ENCODE assay signal across 30 cellular contexts in the genomic region with DNA sequence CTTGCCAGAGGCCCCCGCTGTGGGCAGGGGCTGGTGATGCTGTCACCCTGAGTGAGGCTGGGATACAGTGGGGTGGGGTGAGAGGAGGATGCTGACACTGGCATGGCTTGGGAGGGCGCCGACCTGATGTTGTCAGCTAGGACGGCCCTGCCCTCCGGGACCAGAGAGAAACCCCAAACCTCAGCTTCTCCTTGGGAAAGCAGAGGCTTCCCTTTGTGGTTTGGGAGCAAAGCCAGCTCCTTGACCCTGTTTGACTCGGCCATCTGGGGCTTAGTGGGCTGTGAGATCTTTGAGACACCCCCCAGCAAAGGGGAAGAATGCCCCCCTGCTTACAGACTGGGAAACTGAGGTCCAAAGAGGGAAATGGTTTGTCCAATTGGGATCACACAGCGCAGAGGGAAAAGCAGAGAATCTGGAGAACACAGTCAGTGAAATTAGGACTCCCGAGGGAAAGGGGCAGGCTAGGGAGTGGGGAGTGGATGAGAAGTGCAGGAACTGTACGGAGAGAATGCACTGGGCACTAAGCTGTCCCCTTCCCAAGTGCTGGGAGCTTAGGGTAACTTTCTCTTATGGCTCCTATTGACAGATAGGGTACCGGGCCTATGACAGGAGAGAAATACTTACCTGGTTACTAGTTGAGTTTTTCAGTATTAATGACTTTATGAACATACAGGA. TPM values are rescaled to one million over a fixed set of nuclear protein-coding genes. Genes with fewer than 3 reads are reported as not detected.
DNase-seq lines count a peak whose midpoint lies in the region; ATAC-seq and TF ChIP-seq lines count a peak whose summit lies in the region.
"Had no signal": no experiment of that assay in that cellular context is flagged by ENCODE, and none has a peak within 500 bp of the region (broad histone marks: within the 10 kb centered on the region; RNA-seq: fewer than 3 reads in every experiment).

No MANE protein-coding gene starts in this region.

- no peaks in the 10 kb centered on the region for H3K4me1 Mint-ChIP-seq in T-helper 17 cell
- H3K4me1 Mint-ChIP-seq: activated CD4-positive, alpha-beta T cell treated with anti-CD3 and anti-CD28 coated beads, Interleukin-2, amount 10 ng/mL, durations not matched to agents 24 days and 14 days; activated naive CD4-positive, alpha-beta T cell treated with anti-CD3 and anti-CD28 coated beads, Interleukin-2, amount 50 U/mL, for 24 hours had no signal

- no peak overlapping the region for H3K4me3 ChIP-seq in PC-9
- H3K4me3 ChIP-seq: dorsolateral prefrontal cortex, esophagus muscularis mucosa, hepatocyte, lung, mucosa of descending colon, pancreas, skin epidermis, thoracic aorta, uterus had no signal

- H3K36me3 Mint-ChIP-seq in T-helper 17 cell (ENCODE audit: low read depth) = no peaks in the 10 kb centered on the region
- H3K36me3 Mint-ChIP-seq: activated naive CD4-positive, alpha-beta T cell treated with anti-CD3 and anti-CD28 coated beads, Interleukin-2, amount 50 U/mL, for 24 hours had no signal

- H3K79me2 ChIP-seq in PC-9 (ENCODE audit: low read depth) = no peaks in the 10 kb centered on the region
- H3K79me2 ChIP-seq: hepatocyte had no signal

- no peaks in the 10 kb centered on the region for H4K20me1 ChIP-seq in PC-9 (ENCODE audit: insufficient read depth)

- H3F3A ChIP-seq in PC-9 (ENCODE audit: insufficient read depth, low read depth) = peaks cover 11% of the 10 kb centered on the region; the same call in 1 of the 2 replicates

- 0 out of 2 replicates have a peak, but pooled peaks cover 15% of the 10 kb centered on the region for H3K4me1 ChIP-seq in PC-9 (replicated peaks; ENCODE audit: insufficient read depth)
- H3K4me1 ChIP-seq: pancreas, uterus had no signal

- DNase-seq in A172 (ENCODE audit: low spot score) = peak; percentile 72
- DNase-seq in ELR (ENCODE audit: low read depth) = peak; percentile 30
- peak; percentile 75 for DNase-seq in RPMI7951 (ENCODE audit: low read depth)
- DNase-seq in hepatic stellate cell (ENCODE audit: low spot score) = peak; percentile 42
- DNase-seq in T-helper 17 cell = no peak
- DNase-seq in stimulated activated CD4-positive, alpha-beta T cell treated with anti-CD3 and anti-CD28 coated beads, Interleukin-12 subunit alpha, Interleukin-12 subunit beta, amount 100 ng/mL, for 4 hours = no peak
- DNase-seq in PC-9 = no peak
- DNase-seq in caudate nucleus (lab: John Stamatoyannopoulos, UW) = no peak
- DNase-seq: activated CD4-positive, alpha-beta T cell treated with anti-CD3 and anti-CD28 coated beads, Interleukin-2, amount 10 ng/mL, durations not matched to agents 24 days and 14 days; amniotic stem cell; brain microvascular endothelial cell; C1 segment of cervical spinal cord; DMS53; dorsolateral prefrontal cortex; GF-D8; KG1; mucosa of descending colon; NCI-H1930; pancreas; SHP77 treated with DMSO at 0.1 percent for 48 hours; stimulated activated naive CD8-positive, alpha-beta T cell treated with anti-CD3 and anti-CD28 coated beads, Interleukin-15, Interleukin-2, amounts not matched to agents 100 U/mL and 50 U/mL, for 24 hours; uterus had no signal

- H3K27me3 ChIP-seq in PC-9 (ENCODE audit: insufficient read depth, low read depth) = no peaks in the 10 kb centered on the region
- H3K27me3 ChIP-seq: hepatocyte, pancreas, uterus had no signal

- CTCF ChIA-PET in PC-9 (lab: Charles Lee) = no interaction called here

- no TSS peak for BruUV-seq in PC-9 (replicated peaks; lab: Mats Ljungman, UMichigan)

- POLR2A ChIA-PET in PC-9 (lab: Charles Lee; ENCODE audit: unreplicated experiment) = no interaction called here

- H3K4me2 ChIP-seq in PC-9 = no peak overlapping the region
- H3K4me2 ChIP-seq: hepatocyte had no signal

- intact Hi-C loops in PC-9 (cut with micrococcal nuclease; ENCODE audit: unreplicated experiment) = no loop called here

- peaks cover 75% of the 10 kb centered on the region for H3K27me3 Mint-ChIP-seq in T-helper 17 cell

- H3K36me3 ChIP-seq in PC-9 (ENCODE audit: low read depth) = no peaks in the 10 kb centered on the region
- H3K36me3 ChIP-seq: brain microvascular endothelial cell, esophagus muscularis mucosa, pancreas, thoracic aorta, uterus had no signal

- no peaks in the 10 kb centered on the region for H3K9me2 ChIP-seq in PC-9 (ENCODE audit: insufficient read depth)

- H3K27ac Mint-ChIP-seq in T-helper 17 cell = no peak overlapping the region
- H3K27ac Mint-ChIP-seq: activated CD4-positive, alpha-beta T cell treated with anti-CD3 and anti-CD28 coated beads, Interleukin-2, amount 10 ng/mL, durations not matched to agents 24 days and 14 days; activated naive CD4-positive, alpha-beta T cell treated with anti-CD3 and anti-CD28 coated beads, Interleukin-2, amount 50 U/mL, for 24 hours; nephron had no signal

- no peaks in the 10 kb centered on the region for H3K9me3 ChIP-seq in T-helper 17 cell (ENCODE audit: control insufficient read depth, low read length, poor library complexity, severe bottlenecking)
- H3K9me3 ChIP-seq in PC-9 (ENCODE audit: insufficient read depth, low read depth) = no peaks in the 10 kb centered on the region
- H3K9me3 ChIP-seq: esophagus muscularis mucosa, mucosa of descending colon, pancreas, thoracic aorta, uterus had no signal

- H3K27ac ChIP-seq in PC-9 (no peak overlapping the region), caudate nucleus (ENCODE audit: low read depth, low read length) (no peak overlapping the region)
- H3K27ac ChIP-seq: brain microvascular endothelial cell, dorsolateral prefrontal cortex, esophagus muscularis mucosa, hepatocyte, pancreas, skin epidermis, thoracic aorta, uterus had no signal

- TF ChIP-seq CTCF in PC-9 (conservative IDR thresholded peaks at IDR 0.05) = no peak

- no peak overlapping the region for H3K4me3 Mint-ChIP-seq in T-helper 17 cell
- H3K4me3 Mint-ChIP-seq: activated CD4-positive, alpha-beta T cell treated with anti-CD3 and anti-CD28 coated beads, Interleukin-2, amount 10 ng/mL, durations not matched to agents 24 days and 14 days; activated naive CD4-positive, alpha-beta T cell treated with anti-CD3 and anti-CD28 coated beads, Interleukin-2, amount 50 U/mL, for 24 hours; nephron had no signal

- ATAC-seq in T-helper 17 cell = no peak
- ATAC-seq: mucosa of descending colon; pancreas; stimulated activated naive CD8-positive, alpha-beta T cell treated with anti-CD3 and anti-CD28 coated beads, Interleukin-15, Interleukin-2, amounts not matched to agents 100 U/mL and 50 U/mL, for 24 hours had no signal

- no peak overlapping the region for H2AFZ ChIP-seq in PC-9
- H2AFZ ChIP-seq: hepatocyte had no signal

RNA-seq across cellular contexts. Expression of gene DLX4, which starts 40.7 kb away (rescaled TPM):
- 1.7 and 2.5 TPM in 2 replicates for total RNA-seq in A172 (2014; rRNA removed; shearing (Covaris generic))
- total RNA-seq in RPMI7951 (2014; rRNA removed; shearing (Covaris generic)) = not detected in 2 replicates
- under 1 TPM in 1 of 2 donors, not detected in 1; 0.68 TPM for total RNA-seq in T-helper 17 cell
- total RNA-seq in PC-9 (2021) = 6.2 and 8.8 TPM in 2 replicates
- total RNA-seq: esophagus muscularis mucosa, frontal cortex, thoracic aorta, uterus had no signal

Comparison
In these comparisons a context has a peak if more than half of its experiments do, and no peak if none do; other contexts are left out.
1. DNase-seq: peak in A172 (single experiment), ELR (single experiment), RPMI7951 (single experiment) and hepatic stellate cell (single experiment); none in T-helper 17 cell (0 of 3), stimulated activated CD4-positive, alpha-beta T cell treated with anti-CD3 and anti-CD28 coated beads, Interleukin-12 subunit alpha, Interleukin-12 subunit beta, amount 100 ng/mL, for 4 hours (single experiment), PC-9 (0 of 2) and caudate nucleus (0 of 61).